In the genomic region with DNA sequence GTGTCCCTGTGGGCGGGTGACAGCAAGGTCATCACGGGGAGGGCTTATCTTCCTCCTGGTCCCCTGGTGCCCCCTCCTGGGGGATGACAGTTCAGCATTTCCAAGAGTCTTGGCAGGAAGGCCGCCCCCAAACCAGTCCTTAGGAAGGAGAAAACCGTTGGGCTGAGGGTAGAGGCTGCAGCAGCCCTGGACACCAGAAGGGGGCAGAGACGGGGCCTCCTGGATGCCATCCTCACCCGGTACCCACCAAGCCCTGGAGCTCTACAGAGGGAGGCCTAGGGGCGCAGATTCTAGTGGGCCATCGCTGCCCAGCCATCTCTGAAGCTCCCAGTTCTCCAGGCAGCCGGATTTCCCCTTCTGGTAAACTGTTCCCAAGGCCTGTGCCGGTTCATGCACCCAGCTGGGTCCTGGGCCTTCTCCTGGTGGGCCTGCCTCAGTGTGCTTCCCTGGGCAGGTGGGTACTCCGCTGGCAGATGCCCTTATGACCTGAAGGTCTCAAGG, we compare ENCODE assay signal across 8 cellular contexts. TPM values are rescaled to one million over a fixed set of nuclear protein-coding genes. Genes with fewer than 3 reads are reported as not detected.
A peak's percentile ranks its signal among the peaks of the same experiment; 100 is the strongest.
DNase-seq lines count a peak whose midpoint lies in the region; ATAC-seq and TF ChIP-seq lines count a peak whose summit lies in the region.
"Had no signal": no experiment of that assay in that cellular context is flagged by ENCODE, and none has a peak within 500 bp of the region (broad histone marks: within the 10 kb centered on the region; RNA-seq: fewer than 3 reads in every experiment).

No MANE protein-coding gene starts in this region.

- TF ChIP-seq CTCF in neural crest cell (conservative IDR thresholded peaks at IDR 0.05), result peak; percentile 33

- peak; percentile 61 to 70 for ATAC-seq in activated T-cell treated with anti-CD3 and anti-CD28 coated beads, Interleukin-2, amount 50 U/mL, for 72 hours (replicated peaks in 1 of 2)
- ATAC-seq in GM19328 (IDR thresholded peaks at IDR 0.05; ENCODE audit: unreplicated experiment), result no peak

- no peak overlapping the region for H3K9ac ChIP-seq in Karpas-422 (ENCODE audit: low read length)

- peaks cover 0 to 2% of the 10 kb centered on the region in 2 donors for H3K36me3 Mint-ChIP-seq in activated T-cell treated with anti-CD3 and anti-CD28 coated beads, Interleukin-2, amount 50 U/mL, for 72 hours (ENCODE audit: insufficient read depth in 2 of 2)
- peaks cover 5% of the 10 kb centered on the region for H3K36me3 Mint-ChIP-seq in neural crest cell (ENCODE audit: low read depth)

- H3K4me1 ChIP-seq in Karpas-422 (ENCODE audit: low read length), result no peaks in the 10 kb centered on the region

- no peak overlapping the region for H3K4me3 Mint-ChIP-seq in activated T-cell treated with anti-CD3 and anti-CD28 coated beads, Interleukin-2, amount 50 U/mL, for 72 hours
- no peak overlapping the region for H3K4me3 Mint-ChIP-seq in neural crest cell

- no peaks in the 10 kb centered on the region for H3K9me3 Mint-ChIP-seq in activated T-cell treated with anti-CD3 and anti-CD28 coated beads, Interleukin-2, amount 50 U/mL, for 72 hours
- no peaks in the 10 kb centered on the region for H3K9me3 Mint-ChIP-seq in neural crest cell

- no peaks in the 10 kb centered on the region for H3K79me2 ChIP-seq in Karpas-422 (ENCODE audit: low read length)

- no peaks in the 10 kb centered on the region for H3K27me3 Mint-ChIP-seq in activated T-cell treated with anti-CD3 and anti-CD28 coated beads, Interleukin-2, amount 50 U/mL, for 72 hours (ENCODE audit: low read depth)
- peaks cover 3% of the 10 kb centered on the region for H3K27me3 Mint-ChIP-seq in neural crest cell (ENCODE audit: low read depth)

- H3K4me3 ChIP-seq in Karpas-422 (ENCODE audit: low read length), result no peak overlapping the region
- H3K4me3 ChIP-seq: PC-9 had no signal

- DNase-seq in GM03348 (ENCODE audit: low spot score) (peak; percentile 32), Karpas-422 (peak; percentile 77), neural crest cell (ENCODE audit: low read depth, low spot score) (no peak), KG1 (lab: John Stamatoyannopoulos, UW) (no peak), NK-92 (lab: John Stamatoyannopoulos, UW; ENCODE audit: unreplicated experiment) (no peak)
- DNase-seq in activated T-cell treated with anti-CD3 and anti-CD28 coated beads, Interleukin-2, amount 50 U/mL, for 72 hours, result peak; percentile 52 to 61

- H3K27ac Mint-ChIP-seq in activated T-cell treated with anti-CD3 and anti-CD28 coated beads, Interleukin-2, amount 50 U/mL, for 72 hours, result no peak overlapping the region
- no peak overlapping the region for H3K27ac Mint-ChIP-seq in neural crest cell (ENCODE audit: unreplicated experiment)

- no peak overlapping the region for H3K27ac ChIP-seq in Karpas-422 (ENCODE audit: low read length)
- H3K27ac ChIP-seq: PC-9 had no signal

- H3K4me1 Mint-ChIP-seq in activated T-cell treated with anti-CD3 and anti-CD28 coated beads, Interleukin-2, amount 50 U/mL, for 72 hours (ENCODE audit: low read depth), result peaks cover 4% of the 10 kb centered on the region
- H3K4me1 Mint-ChIP-seq in neural crest cell, result no peaks in the 10 kb centered on the region

- H3K4me2 ChIP-seq in Karpas-422 (ENCODE audit: low read depth, low read length, poor library complexity, severe bottlenecking), result no peak overlapping the region
- H3K4me2 ChIP-seq: PC-9 had no signal

- no peaks in the 10 kb centered on the region for H3K9me2 ChIP-seq in Karpas-422 (replicated peaks; ENCODE audit: insufficient read depth, low read length)

- H3K36me3 ChIP-seq in Karpas-422 (ENCODE audit: insufficient read depth, low read length), result no peaks in the 10 kb centered on the region

- no peak overlapping the region for H2AFZ ChIP-seq in Karpas-422 (ENCODE audit: low read length)
- H2AFZ ChIP-seq: PC-9 had no signal

- no peaks in the 10 kb centered on the region for H3K9me3 ChIP-seq in Karpas-422 (ENCODE audit: low read length)

- no peaks in the 10 kb centered on the region for H4K20me1 ChIP-seq in Karpas-422 (ENCODE audit: insufficient read depth, low read depth, low read length)

- H3K27me3 ChIP-seq in Karpas-422 (ENCODE audit: low read length), result no peaks in the 10 kb centered on the region

RNA-seq across cellular contexts. Expression of gene ZNF669, which starts 14.8 kb away (rescaled TPM):
- 8.4 and 22.3 TPM in 2 replicates for total RNA-seq in Karpas-422 (2014; rRNA removed; shearing (Covaris generic); ENCODE audit: low replicate concordance)
- 10 to 100 TPM in 1 of 2 donors, 1 to 10 TPM in 1; 8.3 to 10.5 TPM for total RNA-seq in activated T-cell treated with anti-CD3 and anti-CD28 coated beads, Interleukin-2, amount 50 U/mL, for 72 hours
- total RNA-seq in neural crest cell, result 19.8 and 21.8 TPM in 2 replicates

RNA-seq across cellular contexts. Expression of gene ZNF670, which starts 40.4 kb away (rescaled TPM):
- total RNA-seq in Karpas-422 (2014; rRNA removed; shearing (Covaris generic); ENCODE audit: low replicate concordance), result 5.7 and 20.0 TPM in 2 replicates
- total RNA-seq in activated T-cell treated with anti-CD3 and anti-CD28 coated beads, Interleukin-2, amount 50 U/mL, for 72 hours, result 1 to 10 TPM; 4.2 to 4.6 TPM
- total RNA-seq in neural crest cell, result 12.2 and 13.2 TPM in 2 replicates

RNA-seq across cellular contexts. Expression of gene ZNF124, which starts 52.8 kb away (rescaled TPM):
- total RNA-seq in Karpas-422 (2014; rRNA removed; shearing (Covaris generic); ENCODE audit: low replicate concordance), result 46.0 and 75.6 TPM in 2 replicates
- 10 to 100 TPM; 12.9 to 13.0 TPM for total RNA-seq in activated T-cell treated with anti-CD3 and anti-CD28 coated beads, Interleukin-2, amount 50 U/mL, for 72 hours
- 87.0 and 90.2 TPM in 2 replicates for total RNA-seq in neural crest cell

Comparison
In these comparisons a context has a peak if more than half of its experiments do, and no peak if none do; other contexts are left out.
1. DNase-seq: peak in GM03348 (single experiment), Karpas-422 (single experiment) and activated T-cell treated with anti-CD3 and anti-CD28 coated beads, Interleukin-2, amount 50 U/mL, for 72 hours (2 of 2); none in neural crest cell (single experiment), KG1 (single experiment) and NK-92 (single experiment).